9 cellular contexts compared by ENCODE assay signal in the genomic region with DNA sequence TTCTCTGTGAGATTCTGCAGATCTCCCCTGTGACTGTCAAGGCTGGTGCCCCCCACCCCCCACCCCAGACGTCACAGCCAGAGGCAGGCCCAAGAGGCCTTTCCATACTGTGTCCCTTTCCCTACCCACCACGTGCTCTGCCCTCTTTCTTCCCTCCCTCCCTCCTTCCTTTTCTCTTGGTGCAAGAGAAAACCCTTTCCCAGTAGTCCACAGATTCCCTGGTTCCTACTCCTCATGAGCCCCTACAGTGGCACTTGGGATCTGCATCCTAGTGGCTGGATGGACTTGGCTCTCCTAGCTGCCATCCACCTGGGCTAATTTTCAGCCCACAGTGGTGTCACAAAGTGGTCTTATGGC. TPM values are rescaled to one million over a fixed set of nuclear protein-coding genes. Genes with fewer than 3 reads are reported as not detected.
A peak's percentile ranks its signal among the peaks of the same experiment; 100 is the strongest.
DNase-seq lines count a peak whose midpoint lies in the region; ATAC-seq, FAIRE-seq and TF ChIP-seq lines count a peak whose summit lies in the region.
"Had no signal": no experiment of that assay in that cellular context is flagged by ENCODE, and none has a peak within 500 bp of the region (broad histone marks: within the 10 kb centered on the region; RNA-seq: fewer than 3 reads in every experiment).

No MANE protein-coding gene starts in this region.

- no peaks in the 10 kb centered on the region for H3K27me3 ChIP-seq in mammary epithelial cell (ENCODE audit: insufficient read depth, low read length)
- H3K27me3 ChIP-seq in HepG2 (ENCODE audit: control insufficient read depth in 1 of 2, insufficient read depth in 2 of 2, low read length in 2 of 2), result no peaks in the 10 kb centered on the region
- no peaks in the 10 kb centered on the region for H3K27me3 ChIP-seq in upper lobe of right lung
- no peaks in the 10 kb centered on the region for H3K27me3 ChIP-seq in prostate gland (replicated peaks; ENCODE audit: insufficient read depth)

- dilution Hi-C loops in mammary epithelial cell (cut with HindIII; ENCODE audit: low sequenced_read_pairs), result no loop called here

- no TSS peak for BruUV-seq in MCF 10A (replicated peaks; lab: Mats Ljungman, UMichigan)
- no TSS peak for BruUV-seq in mammary epithelial cell (replicated peaks; lab: Mats Ljungman, UMichigan)
- BruUV-seq in HepG2 (replicated peaks; lab: Mats Ljungman, UMichigan), result no TSS peak

- no peaks in the 10 kb centered on the region for H3K9me3 Mint-ChIP-seq in MCF 10A (ENCODE audit: unreplicated experiment)

- in situ Hi-C loops in mammary epithelial cell (cut with MboI; ENCODE audit: low sequenced_read_pairs in 2 of 2), result loop anchor here in 1 of 2 donors (10.0 kb wide), 1 partner anchor 123 kb away; no protein-coding TSS in a partner anchor
- in situ Hi-C loops in HepG2 (cut with HindIII; ENCODE audit: extremely low pct_ligation_motif_present, low pct_unique_long_range_greater_than_20kb), result no loop called here

- 20% methylated on average over 1 of the region's 2 CpGs for WGBS in mammary epithelial cell (ENCODE audit: low coverage, missing lambda C conversion rate)
- WGBS in HepG2 (ENCODE audit: low lambda C conversion rate), result 83% methylated on average over 2 of the region's 2 CpGs
- WGBS in prostate gland, result 35% methylated on average over 2 of the region's 2 CpGs

- H3K36me3 Mint-ChIP-seq in MCF 10A (ENCODE audit: insufficient read depth, unreplicated experiment) (peaks cover 8% of the 10 kb centered on the region), T-helper 17 cell (ENCODE audit: low read depth) (peaks cover 3% of the 10 kb centered on the region)

- H4K20me1 ChIP-seq in mammary epithelial cell (ENCODE audit: insufficient read depth, low read length), result no peaks in the 10 kb centered on the region
- H4K20me1 ChIP-seq in HepG2 (ENCODE audit: insufficient read depth, low read length), result peaks cover 3% of the 10 kb centered on the region

- H3K27ac Mint-ChIP-seq in MCF 10A (ENCODE audit: low read depth, unreplicated experiment) (peak overlapping the region; percentile 80), T-helper 17 cell (peak overlapping the region; percentile 99)

- H3K9ac ChIP-seq in mammary epithelial cell (ENCODE audit: insufficient read depth, low read length) (no peak overlapping the region), HepG2 (ENCODE audit: insufficient read depth, low read depth, low read length) (no peak overlapping the region)

- no peak overlapping the region for H3K4me3 ChIP-seq in mammary epithelial cell (replicated peaks in 1 of 3; ENCODE audit: insufficient read depth in 1 of 3, low read depth in 2 of 3, low read length in 3 of 3)
- no peak overlapping the region for H3K4me3 ChIP-seq in HepG2 (replicated peaks in 1 of 3; ENCODE audit: insufficient read depth in 1 of 3, low read depth in 2 of 3, low read length in 3 of 3)
- H3K4me3 ChIP-seq in upper lobe of right lung, result no peak overlapping the region
- H3K4me3 ChIP-seq in prostate gland, result no peak overlapping the region

- ATAC-seq in T-helper 17 cell (no peak), HepG2 (no peak), upper lobe of right lung (no peak), GM18861 (IDR thresholded peaks at IDR 0.05; ENCODE audit: unreplicated experiment) (no peak), HG03460 (IDR thresholded peaks at IDR 0.05; ENCODE audit: unreplicated experiment) (no peak)
- ATAC-seq: PC-3 had no signal

- intact Hi-C loops in MCF 10A (cut with micrococcal nuclease), result loop anchor here (5.0 kb wide), 1 partner anchor 34 kb away; the partner anchor contains the start of gene KLF13
- intact Hi-C loops in mammary epithelial cell (cut with micrococcal nuclease), result no loop called here
- intact Hi-C loops in HepG2 (cut with micrococcal nuclease; ENCODE audit: unreplicated experiment), result no loop called here
- intact Hi-C loops in upper lobe of right lung (cut with DNase I), result no loop called here
- intact Hi-C loops in prostate gland (cut with DNase I), result loop anchor here (10.0 kb wide), 2 partner anchors 123 to 147 kb away; no protein-coding TSS in a partner anchor

- H3K27me3 Mint-ChIP-seq in MCF 10A (ENCODE audit: insufficient read depth, unreplicated experiment) (no peaks in the 10 kb centered on the region), T-helper 17 cell (no peaks in the 10 kb centered on the region)

- H3K36me3 ChIP-seq in mammary epithelial cell (ENCODE audit: insufficient read depth, low read length), result no peaks in the 10 kb centered on the region
- H3K36me3 ChIP-seq in HepG2 (replicated peaks in 1 of 2; ENCODE audit: control insufficient read depth in 1 of 2, insufficient read depth in 2 of 2, low read length in 2 of 2), result 0 out of 5 replicates have a peak, but pooled peaks cover 0 to 4% of the 10 kb centered on the region in 2 experiments
- no peaks in the 10 kb centered on the region for H3K36me3 ChIP-seq in upper lobe of right lung
- H3K36me3 ChIP-seq in prostate gland, result no peaks in the 10 kb centered on the region

- peaks cover 97% of the 10 kb centered on the region for H3K79me2 ChIP-seq in mammary epithelial cell (ENCODE audit: insufficient read depth, low read length)
- H3K79me2 ChIP-seq in HepG2 (ENCODE audit: insufficient read depth, low read length), result peaks cover 16% of the 10 kb centered on the region

- no peaks in the 10 kb centered on the region for H3K9me3 ChIP-seq in mammary epithelial cell (replicated peaks; ENCODE audit: insufficient read depth, low read length)
- no peaks in the 10 kb centered on the region for H3K9me3 ChIP-seq in T-helper 17 cell (ENCODE audit: control insufficient read depth, low read length, poor library complexity, severe bottlenecking)
- H3K9me3 ChIP-seq in HepG2 (ENCODE audit: low read length), result no peaks in the 10 kb centered on the region
- H3K9me3 ChIP-seq in upper lobe of right lung, result no peaks in the 10 kb centered on the region
- H3K9me3 ChIP-seq in prostate gland, result no peaks in the 10 kb centered on the region

- TF ChIP-seq RAD21 in HepG2 (CRISPR knock-in tag; IDR thresholded peaks at IDR 0.05), result no peak

- H3K4me2 ChIP-seq in mammary epithelial cell (ENCODE audit: insufficient read depth, low read depth, low read length), result no peak overlapping the region
- H3K4me2 ChIP-seq in HepG2 (ENCODE audit: low read depth, low read length), result no peak overlapping the region

- H3K4me1 ChIP-seq in mammary epithelial cell (ENCODE audit: insufficient read depth, low read length), result peaks cover 48% of the 10 kb centered on the region
- peaks cover 10% of the 10 kb centered on the region; the same call in 1 of the 2 replicates for H3K4me1 ChIP-seq in HepG2 (ENCODE audit: insufficient read depth, low read length)
- H3K4me1 ChIP-seq in upper lobe of right lung, result peaks cover 98% of the 10 kb centered on the region
- peaks cover 11% of the 10 kb centered on the region for H3K4me1 ChIP-seq in prostate gland (replicated peaks)

- H3K27ac ChIP-seq in mammary epithelial cell (ENCODE audit: insufficient read depth, low read depth, low read length) (no peak overlapping the region), HepG2 (ENCODE audit: extremely low read length, insufficient read depth, low read length) (no peak overlapping the region), upper lobe of right lung (peak overlapping the region; percentile 92), prostate gland (peak overlapping the region in 1 of 2 donors; percentile 52)

- TF ChIP-seq POLR2A in HepG2 (IDR thresholded peaks at IDR 0.05; ENCODE audit: insufficient read depth in 1 of 2, low read depth in 2 of 2, low read length in 2 of 2) (no peak), prostate gland (IDR thresholded peaks at IDR 0.05) (no peak)

- TF ChIP-seq CTCF in MCF 10A (IDR thresholded peaks at IDR 0.05; ENCODE audit: unreplicated experiment) (no peak), mammary epithelial cell (conservative IDR thresholded peaks at IDR 0.05 in 1 of 2, IDR thresholded peaks at IDR 0.05 in 1 of 2; ENCODE audit: extremely low read depth in 1 of 2, insufficient read depth in 1 of 2, low read depth in 1 of 2, low read length in 2 of 2) (no peak), HepG2 (CRISPR knock-in tag; IDR thresholded peaks at IDR 0.05) (no peak), upper lobe of right lung (IDR thresholded peaks at IDR 0.05) (no peak), prostate gland (IDR thresholded peaks at IDR 0.05) (no peak)

- TF ChIP-seq EP300 in HepG2 (IDR thresholded peaks at IDR 0.05; ENCODE audit: low read depth in 2 of 2, low read length in 2 of 2) (no peak), HepG2 (CRISPR knock-in tag; IDR thresholded peaks at IDR 0.05; ENCODE audit: borderline replicate concordance) (no peak)

- DNase-seq in MCF 10A (ENCODE audit: unreplicated experiment), result peak; percentile 16
- DNase-seq in mammary epithelial cell, result no peak
- no peak for DNase-seq in T-helper 17 cell
- DNase-seq in HepG2 (ENCODE audit: low spot score), result no peak
- no peak for DNase-seq in upper lobe of right lung
- no peak for DNase-seq in prostate gland (ENCODE audit: low spot score)
- DNase-seq: PC-3 had no signal

- peaks cover 69% of the 10 kb centered on the region for H3K4me1 Mint-ChIP-seq in MCF 10A (ENCODE audit: insufficient read depth, unreplicated experiment)
- peaks cover 83% of the 10 kb centered on the region for H3K4me1 Mint-ChIP-seq in T-helper 17 cell

- FAIRE-seq in HepG2 (lab: Jason Lieb, UNC), result no peak

- H2AFZ ChIP-seq in mammary epithelial cell (ENCODE audit: low read depth, low read length) (no peak overlapping the region), HepG2 (ENCODE audit: low read length) (no peak overlapping the region)

- POLR2A ChIA-PET in MCF 10A (lab: Yijun Ruan, JAX) (interaction anchor here (1.2 to 2.1 kb wide), 3 partner anchors 33 to 104 kb away, joined by 3 to 8 read pairs (median 5); no protein-coding TSS in a partner anchor), HepG2 (lab: Yijun Ruan, JAX) (no interaction called here)

- CTCF ChIA-PET in MCF 10A (lab: Yijun Ruan, JAX) (interaction anchor here (1.3 to 10.8 kb wide), 2 partner anchors 74 to 127 kb away, joined by 5 to 182 read pairs; no protein-coding TSS in a partner anchor), mammary epithelial cell (lab: Charles Lee; ENCODE audit: low non-redundant PET) (no interaction called here), HepG2 (lab: Yijun Ruan, JAX; ENCODE audit: low intra/inter-chr PET ratio, low total read pairs) (no interaction called here)

- H3K4me3 Mint-ChIP-seq in MCF 10A (ENCODE audit: unreplicated experiment) (no peak overlapping the region), T-helper 17 cell (peak overlapping the region; percentile 95)

RNA-seq across cellular contexts. Expression of gene KLF13, which starts 35.1 kb away (rescaled TPM):
- 83.1 and 110 TPM in 2 replicates for total RNA-seq in MCF 10A (2022)
- total RNA-seq in mammary epithelial cell, result 10 to 100 TPM; 49.8 to 62.3 TPM
- polyA plus RNA-seq in mammary epithelial cell, result 25.1 TPM
- polyA minus RNA-seq in mammary epithelial cell, result 40.5 TPM
- 100 to 1,000 TPM; 184 to 226 TPM for total RNA-seq in T-helper 17 cell
- 25.1 and 27.8 TPM in 2 replicates for total RNA-seq in HepG2 (2016; rRNA removed; fragmentation: Illumina TruSeq; extraction: Trizol)
- total RNA-seq in HepG2 (2016; cell fraction: cytosol; rRNA removed; fragmentation: Illumina TruSeq; extraction: Trizol; ENCODE audit: low read depth), result 1.4 and 2.8 TPM in 2 replicates
- total RNA-seq in HepG2 (2016; cell fraction: insoluble cytoplasmic fraction; rRNA removed; fragmentation: Illumina TruSeq; extraction: Trizol), result 21.2 and 24.1 TPM in 2 replicates
- total RNA-seq in HepG2 (2016; cell fraction: membrane; rRNA removed; fragmentation: Illumina TruSeq; extraction: Trizol), result 6.8 and 8.3 TPM in 2 replicates
- 13.1 and 18.9 TPM in 2 replicates for total RNA-seq in HepG2 (2016; cell fraction: nucleus; rRNA removed; fragmentation: Illumina TruSeq; extraction: Trizol)
- polyA plus RNA-seq in HepG2 (2011; rRNA removed), result 16.8 and 18.8 TPM in 2 replicates
- 9.1 and 11.1 TPM in 2 replicates for polyA plus RNA-seq in HepG2 (2011; cell fraction: cytosol; rRNA removed)
- polyA plus RNA-seq in HepG2 (2011; cell fraction: nucleus; rRNA removed), result 12.3 and 14.2 TPM in 2 replicates
- 22.0 and 24.4 TPM in 2 replicates for polyA plus RNA-seq in HepG2 (2012)
- 1.1 and 2.1 TPM in 2 replicates for polyA plus RNA-seq in HepG2 (2016; cell fraction: cytosol; fragmentation: Illumina TruSeq; extraction: Trizol; ENCODE audit: low read depth)
- polyA plus RNA-seq in HepG2 (2016; cell fraction: insoluble cytoplasmic fraction; fragmentation: Illumina TruSeq; extraction: Trizol; ENCODE audit: low read depth), result 31.2 and 34.3 TPM in 2 replicates
- polyA plus RNA-seq in HepG2 (2016; cell fraction: membrane; fragmentation: Illumina TruSeq; extraction: Trizol; ENCODE audit: low read depth), result 5.5 and 7.5 TPM in 2 replicates
- 30.0 and 34.4 TPM in 2 replicates for polyA plus RNA-seq in HepG2 (2016; cell fraction: nucleus; fragmentation: Illumina TruSeq; extraction: Trizol; ENCODE audit: insufficient read depth, low read depth)
- 23.8 and 65.8 TPM in 2 replicates for polyA minus RNA-seq in HepG2 (2011; rRNA and poly(A)+ RNA removed; ENCODE audit: low replicate concordance)
- polyA minus RNA-seq in HepG2 (2011; cell fraction: cytosol; rRNA and poly(A)+ RNA removed), result 12.2 and 13.9 TPM in 2 replicates
- 6.3 and 8.8 TPM in 2 replicates for polyA minus RNA-seq in HepG2 (2011; cell fraction: nucleus; rRNA and poly(A)+ RNA removed)
- total RNA-seq in upper lobe of right lung, result 176 TPM
- 10 to 100 TPM; 16.6 to 56.5 TPM for total RNA-seq in prostate gland

Comparison
In these comparisons a context has a peak if more than half of its experiments do, and no peak if none do; other contexts are left out.
1. intact Hi-C loops: an anchor here in MCF 10A (5.0 kb wide) and prostate gland (10.0 kb wide); none called in mammary epithelial cell, HepG2 and upper lobe of right lung.